Comparison of ENCODE assay signal across 1 cellular context in the genomic region with DNA sequence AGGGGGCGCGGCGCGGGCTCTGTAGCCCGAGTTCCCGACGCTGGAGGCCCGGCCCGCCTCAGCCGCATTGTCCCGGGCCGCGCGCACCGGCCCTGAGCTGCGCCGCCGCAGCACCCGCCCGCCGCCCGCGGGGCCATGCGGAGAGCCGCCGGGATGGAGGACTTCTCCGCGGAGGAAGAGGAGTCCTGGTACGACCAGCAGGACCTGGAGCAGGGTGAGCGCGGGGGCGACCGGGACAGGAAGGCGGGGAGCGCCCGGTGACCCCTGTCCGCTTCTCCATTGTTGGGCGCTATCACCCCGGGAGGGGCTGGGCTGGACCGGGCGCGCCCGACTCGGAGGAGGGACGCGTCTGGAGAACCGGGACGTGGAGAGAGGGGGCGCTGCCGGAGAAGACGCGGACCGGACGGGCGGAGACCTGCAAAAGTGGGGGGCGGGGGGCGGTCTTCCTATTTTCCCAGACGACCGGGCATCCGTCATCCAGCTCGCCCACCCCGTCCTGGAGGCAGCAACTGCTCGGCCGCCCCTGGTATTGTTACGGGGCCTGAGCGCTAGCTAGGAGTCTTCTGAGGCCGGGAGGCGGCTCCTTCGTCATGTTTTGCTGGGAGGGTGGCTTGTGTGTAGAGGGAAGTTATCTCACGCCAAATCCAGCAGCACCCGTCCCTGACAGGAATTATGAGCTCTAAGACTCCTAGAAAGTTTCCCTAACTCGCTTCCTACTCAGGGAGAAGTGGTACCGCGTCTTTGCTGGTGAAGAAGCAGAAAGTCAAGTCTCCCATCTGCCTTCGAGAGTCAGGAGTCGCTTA.
TF ChIP-seq lines count a peak whose summit lies in the region.

No MANE protein-coding gene starts in this region.

TF ChIP-seq in IMR-90, 13 proteins besides CTCF, POLR2A, EP300 and RAD21:
- TF ChIP-seq SMC3 (IDR thresholded peaks at IDR 0.05; ENCODE audit: low read depth, low read length) (peak; percentile 3; the same call in 1 of the 2 replicates), BHLHE40 (IDR thresholded peaks at IDR 0.05; ENCODE audit: low read depth, low read length) (no peak), CEBPB (IDR thresholded peaks at IDR 0.05; ENCODE audit: low read depth, low read length) (no peak), RCOR1 (IDR thresholded peaks at IDR 0.05; ENCODE audit: insufficient replicate concordance, low read length) (no peak), NFE2L2 (IDR thresholded peaks at IDR 0.05; ENCODE audit: low read depth, low read length) (no peak), MAZ (IDR thresholded peaks at IDR 0.05; ENCODE audit: borderline replicate concordance, low read depth, low read length) (peak; percentile 55; the same call in 1 of the 2 replicates), RFX5 (IDR thresholded peaks at IDR 0.05; ENCODE audit: low read depth, low read length) (no peak), CHD1 (IDR thresholded peaks at IDR 0.05; ENCODE audit: low read depth, low read length) (0 out of 2 replicates have a peak, but pooled peaks have one; percentile 89), MXI1 (IDR thresholded peaks at IDR 0.05; ENCODE audit: borderline replicate concordance, low read depth, low read length) (peak; percentile 63; the same call in 1 of the 2 replicates)
- TF ChIP-seq, protein P1, sequence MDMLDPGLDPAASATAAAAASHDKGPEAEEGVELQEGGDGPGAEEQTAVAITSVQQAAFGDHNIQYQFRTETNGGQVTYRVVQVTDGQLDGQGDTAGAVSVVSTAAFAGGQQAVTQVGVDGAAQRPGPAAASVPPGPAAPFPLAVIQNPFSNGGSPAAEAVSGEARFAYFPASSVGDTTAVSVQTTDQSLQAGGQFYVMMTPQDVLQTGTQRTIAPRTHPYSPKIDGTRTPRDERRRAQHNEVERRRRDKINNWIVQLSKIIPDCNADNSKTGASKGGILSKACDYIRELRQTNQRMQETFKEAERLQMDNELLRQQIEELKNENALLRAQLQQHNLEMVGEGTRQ (IDR thresholded peaks at IDR 0.05; ENCODE audit: low read depth, low read length), result no peak
